8 cellular contexts compared by ENCODE assay signal in the genomic region with DNA sequence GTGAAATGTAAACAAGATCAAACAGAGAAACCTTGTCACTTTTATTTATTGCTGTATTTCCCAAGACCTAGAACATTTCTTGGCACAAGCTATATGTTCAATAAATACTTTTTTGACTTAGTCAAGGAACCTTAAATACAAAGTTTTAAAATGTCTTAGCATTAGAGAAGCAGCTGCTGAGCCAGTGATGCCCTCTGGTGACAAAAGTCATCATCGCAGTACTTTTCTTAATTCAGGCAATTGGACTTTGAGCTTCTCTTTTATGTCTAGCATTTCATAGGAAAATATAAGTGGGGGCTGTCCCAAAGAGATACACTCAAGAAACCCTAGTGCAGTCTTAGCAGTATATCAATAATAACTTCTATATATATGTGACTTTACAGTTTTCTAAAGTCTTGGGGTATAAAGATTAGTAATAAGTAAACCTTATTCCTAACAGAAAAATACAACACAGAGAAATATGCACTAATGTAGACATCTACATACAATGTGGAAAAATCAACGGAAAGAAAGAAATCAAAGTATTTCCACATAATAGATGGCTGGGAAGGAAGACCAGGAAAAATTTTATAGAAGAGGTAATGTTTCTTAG.
DNase-seq lines count a peak whose midpoint lies in the region; ATAC-seq and TF ChIP-seq lines count a peak whose summit lies in the region.

No MANE protein-coding gene starts in this region.

- H3K4me3 Mint-ChIP-seq in MCF 10A (ENCODE audit: unreplicated experiment) = no peak overlapping the region
- no peak overlapping the region for H3K4me3 Mint-ChIP-seq in naive B cell

- H3K9me3 ChIP-seq in MG63 = no peaks in the 10 kb centered on the region

- H3K27me3 Mint-ChIP-seq in MCF 10A (ENCODE audit: insufficient read depth, unreplicated experiment) (no peaks in the 10 kb centered on the region), naive B cell (peaks cover 0 to 19% (median 0%) of the 10 kb centered on the region in 3 donors)

- no peak overlapping the region for H3K4me3 ChIP-seq in MG63

- POLR2A ChIA-PET in RWPE1 (lab: Yijun Ruan, JAX; ENCODE audit: low non-redundant PET) = no interaction called here
- POLR2A ChIA-PET in MCF 10A (lab: Yijun Ruan, JAX) = interaction anchor here (0.7 to 1.3 kb wide), 5 partner anchors 37 to 840 kb away, joined by 3 read pairs; a partner anchor contains a TSS

- DNase-seq in NCI-H1694 treated with DMSO at 0.1 percent for 48 hours (lab: John Stamatoyannopoulos, UW) (peak; percentile 8), NCI-H1694 (lab: John Stamatoyannopoulos, UW) (no peak), RWPE1 (ENCODE audit: low spot score) (peak; percentile 8), MCF 10A (ENCODE audit: unreplicated experiment) (peak; percentile 47), naive B cell (peak; percentile 39), MG63 (no peak), dermis blood vessel endothelial cell (no peak)

- no peak overlapping the region for H3K27ac ChIP-seq in RWPE1

- H3K36me3 Mint-ChIP-seq in MCF 10A (ENCODE audit: insufficient read depth, unreplicated experiment) (no peaks in the 10 kb centered on the region), naive B cell (no peaks in the 10 kb centered on the region)

- H3K36me3 ChIP-seq in MG63 = no peaks in the 10 kb centered on the region

- H3K4me1 Mint-ChIP-seq in MCF 10A (ENCODE audit: insufficient read depth, unreplicated experiment) = peaks cover under 1% of the 10 kb centered on the region
- H3K4me1 Mint-ChIP-seq in naive B cell = no peaks in the 10 kb centered on the region

- H3K27ac Mint-ChIP-seq in MCF 10A (ENCODE audit: low read depth, unreplicated experiment) = no peak overlapping the region
- no peak overlapping the region for H3K27ac Mint-ChIP-seq in naive B cell

- CTCF ChIA-PET in RWPE1 (lab: Yijun Ruan, JAX) = interaction anchor here (0.6 to 1.2 kb wide), 13 partner anchors 13 to 1561 kb away, joined by 3 to 10 read pairs (median 4); no protein-coding TSS in a partner anchor
- CTCF ChIA-PET in MCF 10A (lab: Yijun Ruan, JAX) = interaction anchor here (0.6 to 6.3 kb wide), 40 partner anchors 9 to 1478 kb away, joined by 3 to 75 read pairs (median 5); a partner anchor contains a TSS

- no TSS peak for BruUV-seq in MCF 10A (replicated peaks; lab: Mats Ljungman, UMichigan)

- peak; percentile 65 for TF ChIP-seq CTCF in RWPE1 (conservative IDR thresholded peaks at IDR 0.05; ENCODE audit: low read depth)
- peak; percentile 76 for TF ChIP-seq CTCF in MCF 10A (IDR thresholded peaks at IDR 0.05; ENCODE audit: unreplicated experiment)

- H3K27me3 ChIP-seq in MG63 = no peaks in the 10 kb centered on the region

- intact Hi-C loops in MCF 10A (cut with micrococcal nuclease) = loop anchor here (1.0 kb wide), 1 partner anchor 49 kb away; no protein-coding TSS in a partner anchor

- H3K9me3 Mint-ChIP-seq in MCF 10A (ENCODE audit: unreplicated experiment) (no peaks in the 10 kb centered on the region), naive B cell (peaks cover 0 to 6% (median 4%) of the 10 kb centered on the region in 7 donors)

- peak; percentile 69 for ATAC-seq in HG02798 (IDR thresholded peaks at IDR 0.05; ENCODE audit: poor library complexity, unreplicated experiment)
- peak in 1 of 2 donors; percentile 61 for ATAC-seq in naive B cell (ENCODE audit: low read depth in 2 of 2)

Comparison
In these comparisons a context has a peak if more than half of its experiments do, and no peak if none do; other contexts are left out.
1. DNase-seq: peak in NCI-H1694 treated with DMSO at 0.1 percent for 48 hours (single experiment), RWPE1 (single experiment), MCF 10A (single experiment) and naive B cell (single experiment); none in NCI-H1694 (single experiment), MG63 (single experiment) and dermis blood vessel endothelial cell (single experiment).